In genomic region chr13:87712012-87712411, GRCh38 we compare ENCODE assay signal across 1 cellular context.
TF ChIP-seq lines count a peak whose summit lies in the region.

No MANE protein-coding gene starts in this region.

TF ChIP-seq in WTC11, 78 proteins besides CTCF, POLR2A, EP300 and RAD21 (continued from another document):
- TF ChIP-seq PRDM15 (CRISPR knock-in tag; IDR thresholded peaks at IDR 0.05): no peak
TF ChIP-seq in WTC11: peak in this region for 0.
